Comparison of ENCODE assay signal across 8 cellular contexts in the genomic region with DNA sequence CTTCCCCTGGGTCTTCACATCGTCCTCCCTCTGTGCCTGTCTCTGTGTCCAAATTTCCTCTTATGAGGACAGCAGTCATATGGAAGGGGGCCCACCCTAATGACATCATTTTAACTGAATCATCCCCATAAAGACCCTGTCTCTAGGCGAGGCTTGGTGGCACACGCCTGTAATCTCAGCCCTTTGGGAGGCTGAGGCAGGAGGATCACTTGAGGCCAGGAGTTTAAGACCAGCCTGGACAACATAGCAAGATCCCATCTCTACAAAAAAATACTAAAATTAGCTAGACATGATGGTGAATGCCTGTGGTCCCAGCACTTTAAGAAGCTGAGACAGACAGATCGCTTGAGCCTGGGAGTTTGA. TPM values are rescaled to one million over a fixed set of nuclear protein-coding genes. Genes with fewer than 3 reads are reported as not detected.
DNase-seq lines count a peak whose midpoint lies in the region; ATAC-seq and TF ChIP-seq lines count a peak whose summit lies in the region.

No MANE protein-coding gene starts in this region.

- no peak for ATAC-seq in sciatic nerve

- H3K4me2 ChIP-seq in skeletal muscle satellite cell (ENCODE audit: low read length), result peak overlapping the region; percentile 72

- TF ChIP-seq CTCF in GM06990 (IDR thresholded peaks at IDR 0.05; ENCODE audit: insufficient read depth, low read length, poor library complexity, severe bottlenecking) (no peak), WI38 (IDR thresholded peaks at IDR 0.05; ENCODE audit: low read depth, low read length) (no peak), fibroblast of pulmonary artery (IDR thresholded peaks at IDR 0.05; ENCODE audit: low read length, missing control alignments) (no peak)

- H3K9ac ChIP-seq in skeletal muscle satellite cell (ENCODE audit: low read depth, low read length), result peak overlapping the region; percentile 37

- H3K4me1 ChIP-seq in skeletal muscle satellite cell (ENCODE audit: control insufficient read depth, insufficient read depth, low read length), result peaks cover 38% of the 10 kb centered on the region

- H3K4me3 ChIP-seq in GM06990 (replicated peaks; ENCODE audit: low read depth, low read length) (peak overlapping the region; percentile 98), WI38 (ENCODE audit: low read depth, low read length) (0 out of 2 replicates have a peak overlapping the region, but pooled peaks have one; percentile 23), fibroblast of pulmonary artery (replicated peaks; ENCODE audit: low read depth, low read length) (peak overlapping the region; percentile 62), skeletal muscle satellite cell (ENCODE audit: low read length) (peak overlapping the region; percentile 27)

- H3K27me3 ChIP-seq in GM06990 (replicated peaks; ENCODE audit: control insufficient read depth, insufficient read depth, low read length) (no peaks in the 10 kb centered on the region), skeletal muscle satellite cell (ENCODE audit: control insufficient read depth, insufficient read depth, low read length) (no peaks in the 10 kb centered on the region)

- intact Hi-C loops in sciatic nerve (cut with DNase I), result no loop called here

- DNase-seq in GM06990 (ENCODE audit: extremely low read depth, insufficient read length) (no peak), fibroblast of pulmonary artery (ENCODE audit: low read depth) (no peak), SK-N-DZ (ENCODE audit: low spot score) (no peak), sciatic nerve (ENCODE audit: low spot score) (no peak), DMS 273 (lab: John Stamatoyannopoulos, UW; ENCODE audit: unreplicated experiment) (no peak), inferior parietal cortex (ENCODE audit: extremely low spot score) (no peak)

- no peaks in the 10 kb centered on the region for H3K9me3 ChIP-seq in skeletal muscle satellite cell (replicated peaks; ENCODE audit: low read length)

- H3K36me3 ChIP-seq in GM06990 (ENCODE audit: control insufficient read depth, insufficient read depth, low read length), result peaks cover 13% of the 10 kb centered on the region
- peaks cover 5% of the 10 kb centered on the region for H3K36me3 ChIP-seq in skeletal muscle satellite cell (ENCODE audit: insufficient read depth, low read length)

RNA-seq across cellular contexts. Expression of gene MYO9B, which starts 4.8 kb away (rescaled TPM):
- 74.3 and 77.1 TPM in 2 replicates for total RNA-seq in skeletal muscle satellite cell (2012; rRNA removed)
- polyA plus RNA-seq in SK-N-DZ (2014; cell fraction: cytosol; rRNA removed), result 10.0 and 11.0 TPM in 2 replicates
- polyA plus RNA-seq in SK-N-DZ (2014; cell fraction: nucleus; rRNA removed), result 47.4 and 83.5 TPM in 2 replicates
- total RNA-seq in sciatic nerve, result 90.7 TPM

RNA-seq across cellular contexts. Expression of gene HAUS8, which starts 5.2 kb away (rescaled TPM):
- 3.1 and 3.5 TPM in 2 replicates for total RNA-seq in skeletal muscle satellite cell (2012; rRNA removed)
- 17.4 and 18.5 TPM in 2 replicates for polyA plus RNA-seq in SK-N-DZ (2014; cell fraction: cytosol; rRNA removed)
- 21.2 and 26.6 TPM in 2 replicates for polyA plus RNA-seq in SK-N-DZ (2014; cell fraction: nucleus; rRNA removed)
- 5.9 TPM for total RNA-seq in sciatic nerve

RNA-seq across cellular contexts. Expression of gene CPAMD8, which starts 53.8 kb away (rescaled TPM):
- 0.51 and 0.66 TPM in 2 replicates for total RNA-seq in skeletal muscle satellite cell (2012; rRNA removed)
- polyA plus RNA-seq in SK-N-DZ (2014; cell fraction: cytosol; rRNA removed), result 0.96 and 1.0 TPM in 2 replicates
- polyA plus RNA-seq in SK-N-DZ (2014; cell fraction: nucleus; rRNA removed), result 0.84 and 2.3 TPM in 2 replicates
- total RNA-seq in sciatic nerve, result 9.6 TPM

Comparison
In these comparisons a context has a peak if more than half of its experiments do, and no peak if none do; other contexts are left out.
1. H3K4me3 ChIP-seq: peak in every context shown above with its lines; median percentile 98 in GM06990; 62 in fibroblast of pulmonary artery; 27 in skeletal muscle satellite cell; 23 in WI38.